8 cellular contexts compared by ENCODE assay signal in the genomic region with DNA sequence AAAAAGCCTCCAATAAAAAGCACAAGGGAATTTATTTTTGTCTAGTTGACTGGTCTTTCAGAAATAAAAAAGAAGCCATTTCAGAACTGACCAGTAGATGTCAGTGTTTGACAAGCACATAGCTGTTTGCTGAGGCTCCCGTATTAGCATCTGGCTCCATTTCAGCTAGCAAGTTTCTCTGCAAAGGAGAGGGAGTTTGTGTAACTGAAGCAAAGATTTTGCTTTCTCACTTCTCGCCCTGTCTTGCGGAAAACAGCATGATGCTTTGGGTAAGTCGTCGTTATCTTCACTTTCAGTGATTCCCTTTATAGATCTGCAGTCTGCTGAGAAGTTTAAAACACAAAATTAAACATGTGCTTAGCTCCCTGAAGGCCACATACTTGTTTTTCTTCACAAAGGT.
DNase-seq lines count a peak whose midpoint lies in the region; ATAC-seq and TF ChIP-seq lines count a peak whose summit lies in the region.

No MANE protein-coding gene starts in this region.

- peak in 4 of 5 donors; percentile 58 to 64 (median 60) for DNase-seq in CD4-positive, alpha-beta memory T cell
- DNase-seq in NCI-H2196 treated with DMSO at 0.1 percent for 48 hours (lab: John Stamatoyannopoulos, UW; ENCODE audit: unreplicated experiment): peak; percentile 0
- peak; percentile 83 for DNase-seq in fibroblast of mammary gland (ENCODE audit: low read depth)
- no peak for DNase-seq in GOT3 (lab: John Stamatoyannopoulos, UW)

- H3K36me3 Mint-ChIP-seq in CD4-positive, alpha-beta memory T cell: no peaks in the 10 kb centered on the region

- TF ChIP-seq CTCF in WI38 (IDR thresholded peaks at IDR 0.05; ENCODE audit: low read depth, low read length): peak; percentile 64
- peak; percentile 89 for TF ChIP-seq CTCF in fibroblast of mammary gland (conservative IDR thresholded peaks at IDR 0.05; ENCODE audit: control insufficient read depth, insufficient read depth, low read depth, low read length)

- H3K36me3 ChIP-seq in CD4-positive, alpha-beta memory T cell (ENCODE audit: insufficient read depth, low read length): no peaks in the 10 kb centered on the region
- H3K36me3 ChIP-seq in neuron (ENCODE audit: insufficient read depth, low read length): no peaks in the 10 kb centered on the region

- H3K27ac ChIP-seq in CD4-positive, alpha-beta memory T cell (ENCODE audit: low read depth, low read length): no peak overlapping the region

- no peak overlapping the region for H3K4me3 ChIP-seq in CD4-positive, alpha-beta memory T cell (ENCODE audit: low read length in 2 of 2)
- H3K4me3 ChIP-seq in WI38 (ENCODE audit: low read depth, low read length) (no peak overlapping the region), fibroblast of mammary gland (ENCODE audit: control insufficient read depth, low read depth, low read length) (no peak overlapping the region), neuron (ENCODE audit: low read length) (no peak overlapping the region)

- peak overlapping the region; percentile 50 for H2AFZ ChIP-seq in neuron (ENCODE audit: low read depth, low read length)

- no peaks in the 10 kb centered on the region for H3K4me1 ChIP-seq in CD4-positive, alpha-beta memory T cell (ENCODE audit: insufficient read depth, low read length)
- no peaks in the 10 kb centered on the region for H3K4me1 ChIP-seq in neuron (ENCODE audit: insufficient read depth, low read length)

- H3K4me1 Mint-ChIP-seq in CD4-positive, alpha-beta memory T cell: peaks cover 7 to 20% (median 8%) of the 10 kb centered on the region in 4 donors

- H3K9me3 Mint-ChIP-seq in CD4-positive, alpha-beta memory T cell: no peaks in the 10 kb centered on the region

- ATAC-seq in GM18511 (IDR thresholded peaks at IDR 0.05; ENCODE audit: unreplicated experiment): peak; percentile 86
- peak; percentile 81 for ATAC-seq in HG03103 (IDR thresholded peaks at IDR 0.05; ENCODE audit: low read depth, unreplicated experiment)

- peak overlapping the region in 4 of 8 donors; percentile 37 to 77 (median 72) for H3K4me3 Mint-ChIP-seq in CD4-positive, alpha-beta memory T cell

- POLR2A ChIA-PET in CD4-positive, alpha-beta memory T cell (lab: Charles Lee; ENCODE audit: partially characterized antibody): no interaction called here

- no peaks in the 10 kb centered on the region for H3K27me3 ChIP-seq in CD4-positive, alpha-beta memory T cell (ENCODE audit: insufficient read depth, low read length)
- H3K27me3 ChIP-seq in neuron (ENCODE audit: insufficient read depth, low read length): no peaks in the 10 kb centered on the region

- no peaks in the 10 kb centered on the region for H3K27me3 Mint-ChIP-seq in CD4-positive, alpha-beta memory T cell

- CTCF ChIA-PET in CD4-positive, alpha-beta memory T cell (lab: Charles Lee; ENCODE audit: partially characterized antibody): interaction anchor here (1.0 to 1.8 kb wide), 4 partner anchors 9 to 59 kb away, joined by 3 to 9 read pairs (median 6); no protein-coding TSS in a partner anchor

- H3K27ac Mint-ChIP-seq in CD4-positive, alpha-beta memory T cell: peak overlapping the region in 3 of 7 donors; percentile 28 to 76 (median 43)

- H3K9me3 ChIP-seq in CD4-positive, alpha-beta memory T cell (ENCODE audit: control insufficient read depth in 1 of 2, low read length in 2 of 2): no peaks in the 10 kb centered on the region
- H3K9me3 ChIP-seq in neuron (ENCODE audit: low read length): no peaks in the 10 kb centered on the region

- intact Hi-C loops in CD4-positive, alpha-beta memory T cell (cut with micrococcal nuclease): no loop called here
